1 cellular context compared by ENCODE assay signal in genomic region chr6:658244-658643, GRCh38.
TF ChIP-seq lines count a peak whose summit lies in the region.

No MANE protein-coding gene starts in this region.

TF ChIP-seq in IMR-90, 13 proteins besides CTCF, POLR2A, EP300 and RAD21 (continued from another document):
- TF ChIP-seq NFE2L2 (IDR thresholded peaks at IDR 0.05; ENCODE audit: low read depth, low read length) (no peak), CHD1 (IDR thresholded peaks at IDR 0.05; ENCODE audit: low read depth, low read length) (no peak), FOS (IDR thresholded peaks at IDR 0.05; ENCODE audit: low read depth, low read length) (no peak), CEBPB (IDR thresholded peaks at IDR 0.05; ENCODE audit: low read depth, low read length) (peak; percentile 40; the same call in 1 of the 2 replicates)
- TF ChIP-seq, protein P1, sequence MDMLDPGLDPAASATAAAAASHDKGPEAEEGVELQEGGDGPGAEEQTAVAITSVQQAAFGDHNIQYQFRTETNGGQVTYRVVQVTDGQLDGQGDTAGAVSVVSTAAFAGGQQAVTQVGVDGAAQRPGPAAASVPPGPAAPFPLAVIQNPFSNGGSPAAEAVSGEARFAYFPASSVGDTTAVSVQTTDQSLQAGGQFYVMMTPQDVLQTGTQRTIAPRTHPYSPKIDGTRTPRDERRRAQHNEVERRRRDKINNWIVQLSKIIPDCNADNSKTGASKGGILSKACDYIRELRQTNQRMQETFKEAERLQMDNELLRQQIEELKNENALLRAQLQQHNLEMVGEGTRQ (IDR thresholded peaks at IDR 0.05; ENCODE audit: low read depth, low read length): no peak
